In genomic region chr12:5010130-5010529, GRCh38 we compare ENCODE assay signal across 32 cellular contexts. TPM values are rescaled to one million over a fixed set of nuclear protein-coding genes. Genes with fewer than 3 reads are reported as not detected.
"Had no signal": no experiment of that assay in that cellular context is flagged by ENCODE, and none has a peak within 500 bp of the region (broad histone marks: within the 10 kb centered on the region; RNA-seq: fewer than 3 reads in every experiment).

No MANE protein-coding gene starts in this region.

- H3K9me3 Mint-ChIP-seq: activated CD4-positive, alpha-beta T cell treated with anti-CD3 and anti-CD28 coated beads, Interleukin-2, amount 10 ng/mL, durations not matched to agents 7 days and 5 days; activated naive CD4-positive, alpha-beta T cell treated with anti-CD3 and anti-CD28 coated beads, Interleukin-2, amount 10 ng/mL, durations not matched to agents 7 days and 5 days; activated naive CD8-positive, alpha-beta T cell treated with anti-CD3 and anti-CD28 coated beads, Interleukin-2, amount 50 U/mL, for 24 hours; activated T-cell treated with anti-CD3 and anti-CD28 coated beads, Interleukin-2, amount 50 U/mL, for 4 hours; activated T-helper 1 cell treated with anti-CD3 and anti-CD28 coated beads, Interleukin-12 subunit alpha, Interleukin-12 subunit beta, Interleukin-2, Interleukin-4 antibody, amounts not matched to agents 30 ng/mL and 10 ng/mL and 1 ng/mL, durations not matched to agents 14 hours and 24 hours and 36 hours; brain; central memory CD8-positive, alpha-beta T cell had no signal

- H3K36me3 ChIP-seq: MG63, WERI-Rb-1 had no signal

- H3K4me1 Mint-ChIP-seq: activated CD4-positive, alpha-beta T cell treated with anti-CD3 and anti-CD28 coated beads, Interleukin-2, amount 10 ng/mL, durations not matched to agents 7 days and 5 days; activated naive CD4-positive, alpha-beta T cell treated with anti-CD3 and anti-CD28 coated beads, Interleukin-2, amount 10 ng/mL, durations not matched to agents 7 days and 5 days; activated naive CD8-positive, alpha-beta T cell treated with anti-CD3 and anti-CD28 coated beads, Interleukin-2, amount 50 U/mL, for 24 hours; central memory CD8-positive, alpha-beta T cell had no signal

- H3K27ac ChIP-seq: WERI-Rb-1 had no signal

- DNase-seq: activated CD4-positive, alpha-beta T cell treated with anti-CD3 and anti-CD28 coated beads for 1 hour; activated CD4-positive, alpha-beta T cell treated with anti-CD3 and anti-CD28 coated beads, Interleukin-2, amount 10 ng/mL, durations not matched to agents 7 days and 5 days; activated CD4-positive, alpha-beta T cell treated with anti-CD3 and anti-CD28 coated beads, Interleukin-2, amount 50 U/mL, for 48 hours; activated CD4-positive, CD25-positive, alpha-beta regulatory T cell; activated CD8-positive, alpha-beta T cell treated with anti-CD3 and anti-CD28 coated beads, Interleukin-2, amount 10 ng/mL, durations not matched to agents 7 days and 5 days; activated gamma-delta T cell treated with Interleukin-2 at 50 U/mL for 16 hours; activated naive CD4-positive, alpha-beta T cell treated with anti-CD3 and anti-CD28 coated beads, Interleukin-2, amount 10 ng/mL, durations not matched to agents 7 days and 5 days; activated naive CD8-positive, alpha-beta T cell treated with anti-CD3 and anti-CD28 coated beads, Interleukin-2, amount 50 U/mL, for 24 hours; activated T-cell treated with anti-CD3 and anti-CD28 coated beads for 4 hours; activated T-cell treated with anti-CD3 and anti-CD28 coated beads, Interleukin-2, amount 50 U/mL, for 4 hours; anterior cingulate cortex; Kasumi-1; KG1; MG63; NCI-H1048; NCI-H1105 treated with DMSO at 0.1 percent for 48 hours; NCI-H1436; NCI-H1694 treated with DMSO at 0.1 percent for 48 hours; NCI-H2029; NCI-H510A; NCI-H526; NCI-H748 treated with DMSO at 0.1 percent for 48 hours; NK-92 treated with Interleukin-12 subunit alpha and Interleukin-12 subunit beta, amount 100 ng/mL, for 24 hours; Right ventricle myocardium superior; T1000; WERI-Rb-1 had no signal

- H3K27me3 ChIP-seq: MG63 had no signal

- H3K27ac Mint-ChIP-seq: activated CD4-positive, alpha-beta T cell treated with anti-CD3 and anti-CD28 coated beads, Interleukin-2, amount 10 ng/mL, durations not matched to agents 7 days and 5 days; activated CD8-positive, alpha-beta T cell treated with anti-CD3 and anti-CD28 coated beads, Interleukin-2, amount 10 ng/mL, durations not matched to agents 7 days and 5 days; activated naive CD4-positive, alpha-beta T cell treated with anti-CD3 and anti-CD28 coated beads, Interleukin-2, amount 10 ng/mL, durations not matched to agents 7 days and 5 days; activated naive CD8-positive, alpha-beta T cell; activated naive CD8-positive, alpha-beta T cell treated with anti-CD3 and anti-CD28 coated beads, Interleukin-2, amount 50 U/mL, for 24 hours; activated T-helper 1 cell treated with anti-CD3 and anti-CD28 coated beads, Interleukin-12 subunit alpha, Interleukin-12 subunit beta, Interleukin-2, Interleukin-4 antibody, amounts not matched to agents 30 ng/mL and 10 ng/mL and 1 ng/mL, durations not matched to agents 14 hours and 24 hours and 36 hours; brain had no signal

- H3K4me3 Mint-ChIP-seq: activated CD4-positive, alpha-beta T cell treated with anti-CD3 and anti-CD28 coated beads, Interleukin-2, amount 10 ng/mL, durations not matched to agents 7 days and 5 days; activated CD8-positive, alpha-beta T cell treated with anti-CD3 and anti-CD28 coated beads, Interleukin-2, amount 10 ng/mL, durations not matched to agents 7 days and 5 days; activated naive CD4-positive, alpha-beta T cell treated with anti-CD3 and anti-CD28 coated beads, Interleukin-2, amount 10 ng/mL, durations not matched to agents 7 days and 5 days; activated naive CD8-positive, alpha-beta T cell; activated naive CD8-positive, alpha-beta T cell treated with anti-CD3 and anti-CD28 coated beads, Interleukin-2, amount 50 U/mL, for 24 hours; activated T-cell treated with anti-CD3 and anti-CD28 coated beads, Interleukin-2, amount 50 U/mL, for 4 hours; activated T-helper 1 cell treated with anti-CD3 and anti-CD28 coated beads, Interleukin-12 subunit alpha, Interleukin-12 subunit beta, Interleukin-2, Interleukin-4 antibody, amounts not matched to agents 30 ng/mL and 10 ng/mL and 1 ng/mL, durations not matched to agents 14 hours and 24 hours and 36 hours; brain; central memory CD8-positive, alpha-beta T cell had no signal

- ATAC-seq: activated CD8-positive, alpha-beta T cell treated with anti-CD3 and anti-CD28 coated beads, Interleukin-2, amount 10 ng/mL, durations not matched to agents 7 days and 5 days; activated naive CD8-positive, alpha-beta T cell treated with anti-CD3 and anti-CD28 coated beads, Interleukin-2, amount 50 U/mL, for 24 hours; activated T-cell treated with anti-CD3 and anti-CD28 coated beads, Interleukin-2, amount 50 U/mL, for 4 hours had no signal

- H3K36me3 Mint-ChIP-seq: activated naive CD4-positive, alpha-beta T cell treated with anti-CD3 and anti-CD28 coated beads, Interleukin-2, amount 10 ng/mL, durations not matched to agents 7 days and 5 days; activated naive CD8-positive, alpha-beta T cell; brain had no signal

- H3K9me3 ChIP-seq: MG63 had no signal

- H3K4me3 ChIP-seq: MG63 had no signal

RNA-seq across cellular contexts. Expression of gene KCNA5, which starts 33.5 kb away (rescaled TPM):
- total RNA-seq: activated CD4-positive, alpha-beta T cell treated with anti-CD3 and anti-CD28 coated beads, Interleukin-2, amount 10 ng/mL, durations not matched to agents 7 days and 5 days; activated CD8-positive, alpha-beta T cell treated with anti-CD3 and anti-CD28 coated beads, Interleukin-2, amount 10 ng/mL, durations not matched to agents 7 days and 5 days; activated T-cell treated with anti-CD3 and anti-CD28 coated beads, Interleukin-2, amount 50 U/mL, for 4 hours; activated T-helper 1 cell treated with anti-CD3 and anti-CD28 coated beads, Interleukin-12 subunit alpha, Interleukin-12 subunit beta, Interleukin-2, Interleukin-4 antibody, amounts not matched to agents 30 ng/mL and 10 ng/mL and 1 ng/mL, durations not matched to agents 14 hours and 24 hours and 36 hours; T-helper 1 cell treated with Interleukin-12 subunit alpha and Interleukin-12 subunit beta and Interleukin-4 antibody, amounts not matched to agents 30 ng/mL and 1 ng/mL, for 36 hours; T-helper 2 cell treated with Interferon-gamma antibody and Interleukin-4, amounts not matched to agents 100 ng/mL and 5 ng/mL, for 36 hours had no signal
